18 cellular contexts compared by ENCODE assay signal in the genomic region with DNA sequence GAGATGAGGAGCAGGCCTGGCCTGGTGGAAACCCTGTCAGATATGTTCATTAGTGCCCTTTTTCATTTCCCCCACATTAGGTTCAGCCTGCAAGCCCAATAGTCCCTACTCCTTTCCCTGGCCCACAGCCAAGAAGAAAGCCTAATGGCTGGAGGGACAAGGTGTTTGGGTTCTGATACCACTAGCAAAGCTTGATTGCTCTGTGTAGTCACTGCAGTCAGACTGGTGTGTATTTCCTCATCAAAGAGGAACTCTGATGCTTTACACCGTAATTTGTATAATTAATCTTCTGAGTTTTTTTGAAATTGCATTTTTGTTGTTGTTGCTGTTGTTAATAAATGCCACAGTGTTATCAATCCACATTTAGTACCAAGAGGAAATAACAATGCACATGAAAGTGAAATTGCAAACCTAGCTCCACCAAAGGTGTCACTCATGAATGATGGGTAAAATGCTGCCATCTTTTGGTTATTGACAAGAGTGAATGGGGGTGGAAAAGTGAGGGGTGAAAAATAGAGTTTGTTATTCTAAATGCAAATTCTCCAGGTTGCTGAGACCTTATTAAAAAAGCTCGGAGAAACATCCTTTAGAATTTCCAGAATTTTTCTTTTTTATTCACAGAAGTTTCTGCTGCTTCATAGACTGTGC.
DNase-seq lines count a peak whose midpoint lies in the region; ATAC-seq and TF ChIP-seq lines count a peak whose summit lies in the region.
"Had no signal": no experiment of that assay in that cellular context is flagged by ENCODE, and none has a peak within 500 bp of the region (broad histone marks: within the 10 kb centered on the region; RNA-seq: fewer than 3 reads in every experiment).

No MANE protein-coding gene starts in this region.

- H3K9me3 ChIP-seq in HAP-1 = no peaks in the 10 kb centered on the region
- H3K9me3 ChIP-seq: BLaER1 treated with 17β-estradiol and CSF1 and Interleukin-3, amounts not matched to agents 10 nM and 100 nM; gastroesophageal sphincter had no signal

- no peaks in the 10 kb centered on the region for H3K4me1 Mint-ChIP-seq in activated naive CD8-positive, alpha-beta T cell treated with anti-CD3 and anti-CD28 coated beads for 36 hours
- H3K4me1 Mint-ChIP-seq: immature natural killer cell, memory B cell had no signal

- no peak overlapping the region for H3K4me3 ChIP-seq in GM12865 (ENCODE audit: low read depth, low read length)
- no peak overlapping the region for H3K4me3 ChIP-seq in HAP-1
- H3K4me3 ChIP-seq: BLaER1 treated with 17β-estradiol and CSF1 and Interleukin-3, amounts not matched to agents 10 nM and 100 nM; gastroesophageal sphincter had no signal

- H3K36me3 Mint-ChIP-seq in activated naive CD8-positive, alpha-beta T cell treated with anti-CD3 and anti-CD28 coated beads for 36 hours = no peaks in the 10 kb centered on the region
- H3K36me3 Mint-ChIP-seq: activated naive CD8-positive, alpha-beta T cell; immature natural killer cell; memory B cell had no signal

- TF ChIP-seq CTCF in GM12865 (IDR thresholded peaks at IDR 0.05; ENCODE audit: insufficient read depth, low read depth, low read length, missing control alignments) (no peak), VCaP (conservative IDR thresholded peaks at IDR 0.05) (peak; percentile 11; the same call in 1 of the 2 replicates)

- no peaks in the 10 kb centered on the region for H3K9me3 Mint-ChIP-seq in activated naive CD8-positive, alpha-beta T cell treated with anti-CD3 and anti-CD28 coated beads for 36 hours

- H3K4me3 Mint-ChIP-seq in activated naive CD8-positive, alpha-beta T cell treated with anti-CD3 and anti-CD28 coated beads for 36 hours = no peak overlapping the region
- H3K4me3 Mint-ChIP-seq: activated naive CD8-positive, alpha-beta T cell; immature natural killer cell; memory B cell had no signal

- DNase-seq in GM12865 (ENCODE audit: low read depth) (peak; percentile 21), HAP-1 (ENCODE audit: low spot score in 2 of 2) (no peak), NCI-H1092 treated with DMSO at 0.1 percent for 48 hours (lab: John Stamatoyannopoulos, UW) (no peak)
- DNase-seq in activated naive CD8-positive, alpha-beta T cell treated with anti-CD3 and anti-CD28 coated beads for 36 hours = no peak
- DNase-seq: activated CD4-positive, CD25-positive, alpha-beta regulatory T cell; activated CD8-positive, alpha-beta memory T cell treated with anti-CD3 and anti-CD28 coated beads, Interleukin-2, amount 50 U/mL, for 4 hours; immature natural killer cell; KBM-7; stimulated activated naive CD4-positive, alpha-beta T cell had no signal

- no peak overlapping the region for H3K27ac ChIP-seq in VCaP
- H3K27ac ChIP-seq: BLaER1 treated with 17β-estradiol and CSF1 and Interleukin-3, amounts not matched to agents 10 nM and 100 nM; gastroesophageal sphincter had no signal

- ATAC-seq in GM19324 (IDR thresholded peaks at IDR 0.05; ENCODE audit: low FRiP score, unreplicated experiment) = peak; percentile 55
- peak; percentile 61 for ATAC-seq in HG03469 (IDR thresholded peaks at IDR 0.05; ENCODE audit: unreplicated experiment)
- no peak for ATAC-seq in HG03045 (IDR thresholded peaks at IDR 0.05; ENCODE audit: unreplicated experiment)
- ATAC-seq: gastroesophageal sphincter, sciatic nerve had no signal

- H3K27me3 Mint-ChIP-seq in activated naive CD8-positive, alpha-beta T cell treated with anti-CD3 and anti-CD28 coated beads for 36 hours = peaks cover 4% of the 10 kb centered on the region
- H3K27me3 Mint-ChIP-seq: memory B cell had no signal

- no peaks in the 10 kb centered on the region for H3K27me3 ChIP-seq in HAP-1 (ENCODE audit: low read depth)
- H3K27me3 ChIP-seq: BLaER1 treated with 17β-estradiol and CSF1 and Interleukin-3, amounts not matched to agents 10 nM and 100 nM; gastroesophageal sphincter had no signal

- H3K36me3 ChIP-seq in HAP-1 (replicated peaks) = no peaks in the 10 kb centered on the region
- H3K36me3 ChIP-seq: BLaER1 treated with 17β-estradiol and CSF1 and Interleukin-3, amounts not matched to agents 10 nM and 100 nM; gastroesophageal sphincter had no signal

- in situ Hi-C loops in HAP-1 (cut with MboI; ENCODE audit: low sequenced_read_pairs) = no loop called here

- H3K4me1 ChIP-seq in HAP-1 = no peaks in the 10 kb centered on the region
- H3K4me1 ChIP-seq: BLaER1 treated with 17β-estradiol and CSF1 and Interleukin-3, amounts not matched to agents 10 nM and 100 nM; gastroesophageal sphincter had no signal

- no peak overlapping the region for H3K27ac Mint-ChIP-seq in activated naive CD8-positive, alpha-beta T cell treated with anti-CD3 and anti-CD28 coated beads for 36 hours
- H3K27ac Mint-ChIP-seq: activated naive CD8-positive, alpha-beta T cell; immature natural killer cell; memory B cell had no signal
